Comparison of ENCODE assay signal across 17 cellular contexts in genomic region chr11:34408580-34409172, GRCh38. TPM values are rescaled to one million over a fixed set of nuclear protein-coding genes. Genes with fewer than 3 reads are reported as not detected.
"Had no signal": no experiment of that assay in that cellular context is flagged by ENCODE, and none has a peak within 500 bp of the region (broad histone marks: within the 10 kb centered on the region; RNA-seq: fewer than 3 reads in every experiment).

No MANE protein-coding gene starts in this region.

- ATAC-seq: left colon; naive thymus-derived CD4-positive, alpha-beta T cell had no signal

- H3K27ac ChIP-seq: coronary artery, hepatocyte, neutrophil, right atrium auricular region had no signal

- H2AFZ ChIP-seq: hepatocyte had no signal

- H3K4me2 ChIP-seq: hepatocyte had no signal

- H3K4me1 ChIP-seq: right atrium auricular region had no signal

- H3K27me3 ChIP-seq: hepatocyte, neutrophil, right atrium auricular region had no signal

- H3K9me3 ChIP-seq: neutrophil had no signal

- DNase-seq: effector CD4-positive, alpha-beta T cell; endodermal cell; erythroblast; foreskin melanocyte; head of caudate nucleus; kidney; left colon; mammary epithelial cell; naive thymus-derived CD4-positive, alpha-beta T cell; posterior cingulate gyrus; small intestine; stimulated activated CD4-positive, alpha-beta T cell treated with anti-CD3 and anti-CD28 coated beads, Interleukin-12 subunit alpha, Interleukin-12 subunit beta, amount 100 ng/mL, for 4 hours; stimulated activated naive CD4-positive, alpha-beta T cell treated with Interleukin-2 at 50 U/mL for 16 hours had no signal

- H3K4me3 ChIP-seq: coronary artery, hepatocyte, right atrium auricular region had no signal

- H3K36me3 ChIP-seq: neutrophil, right atrium auricular region had no signal

- H3K79me2 ChIP-seq: hepatocyte had no signal

RNA-seq across cellular contexts. Expression of gene CAT, which starts 30.1 kb away (rescaled TPM):
- polyA plus RNA-seq: hepatocyte had no signal
